Comparison of ENCODE assay signal across 1 cellular context in the genomic region with DNA sequence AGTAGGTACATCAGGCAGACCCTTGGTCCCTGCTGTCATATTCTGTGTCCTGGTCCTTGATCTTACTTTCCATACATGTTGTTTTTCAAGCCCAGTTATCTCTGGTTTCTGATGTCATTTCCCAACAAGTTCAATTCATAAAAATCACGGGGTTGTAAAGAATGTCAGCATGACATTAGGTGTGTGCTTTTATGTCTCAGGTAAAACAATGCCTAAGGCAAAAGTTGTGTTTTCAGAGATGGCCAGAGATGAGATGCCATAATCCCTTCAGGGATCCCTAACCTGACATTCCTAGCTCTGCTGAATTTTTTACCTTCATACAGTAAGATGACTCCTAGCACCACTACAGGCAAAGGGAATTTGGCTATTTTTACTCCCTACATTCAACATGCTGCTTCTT.
TF ChIP-seq lines count a peak whose summit lies in the region.

No MANE protein-coding gene starts in this region.

TF ChIP-seq in H1, 55 proteins besides CTCF, POLR2A, EP300 and RAD21:
- TF ChIP-seq CREB1 (IDR thresholded peaks at IDR 0.05): no peak
- TF ChIP-seq SP2 (IDR thresholded peaks at IDR 0.05; ENCODE audit: low read length): no peak
- no peak for TF ChIP-seq CHD1 (IDR thresholded peaks at IDR 0.05; ENCODE audit: low read depth, low read length)
- no peak for TF ChIP-seq KDM4A (IDR thresholded peaks at IDR 0.05; ENCODE audit: low read depth, low read length, severe bottlenecking)
- TF ChIP-seq, protein P1, sequence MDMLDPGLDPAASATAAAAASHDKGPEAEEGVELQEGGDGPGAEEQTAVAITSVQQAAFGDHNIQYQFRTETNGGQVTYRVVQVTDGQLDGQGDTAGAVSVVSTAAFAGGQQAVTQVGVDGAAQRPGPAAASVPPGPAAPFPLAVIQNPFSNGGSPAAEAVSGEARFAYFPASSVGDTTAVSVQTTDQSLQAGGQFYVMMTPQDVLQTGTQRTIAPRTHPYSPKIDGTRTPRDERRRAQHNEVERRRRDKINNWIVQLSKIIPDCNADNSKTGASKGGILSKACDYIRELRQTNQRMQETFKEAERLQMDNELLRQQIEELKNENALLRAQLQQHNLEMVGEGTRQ (IDR thresholded peaks at IDR 0.05; ENCODE audit: low read length): no peak
- TF ChIP-seq, protein P2, sequence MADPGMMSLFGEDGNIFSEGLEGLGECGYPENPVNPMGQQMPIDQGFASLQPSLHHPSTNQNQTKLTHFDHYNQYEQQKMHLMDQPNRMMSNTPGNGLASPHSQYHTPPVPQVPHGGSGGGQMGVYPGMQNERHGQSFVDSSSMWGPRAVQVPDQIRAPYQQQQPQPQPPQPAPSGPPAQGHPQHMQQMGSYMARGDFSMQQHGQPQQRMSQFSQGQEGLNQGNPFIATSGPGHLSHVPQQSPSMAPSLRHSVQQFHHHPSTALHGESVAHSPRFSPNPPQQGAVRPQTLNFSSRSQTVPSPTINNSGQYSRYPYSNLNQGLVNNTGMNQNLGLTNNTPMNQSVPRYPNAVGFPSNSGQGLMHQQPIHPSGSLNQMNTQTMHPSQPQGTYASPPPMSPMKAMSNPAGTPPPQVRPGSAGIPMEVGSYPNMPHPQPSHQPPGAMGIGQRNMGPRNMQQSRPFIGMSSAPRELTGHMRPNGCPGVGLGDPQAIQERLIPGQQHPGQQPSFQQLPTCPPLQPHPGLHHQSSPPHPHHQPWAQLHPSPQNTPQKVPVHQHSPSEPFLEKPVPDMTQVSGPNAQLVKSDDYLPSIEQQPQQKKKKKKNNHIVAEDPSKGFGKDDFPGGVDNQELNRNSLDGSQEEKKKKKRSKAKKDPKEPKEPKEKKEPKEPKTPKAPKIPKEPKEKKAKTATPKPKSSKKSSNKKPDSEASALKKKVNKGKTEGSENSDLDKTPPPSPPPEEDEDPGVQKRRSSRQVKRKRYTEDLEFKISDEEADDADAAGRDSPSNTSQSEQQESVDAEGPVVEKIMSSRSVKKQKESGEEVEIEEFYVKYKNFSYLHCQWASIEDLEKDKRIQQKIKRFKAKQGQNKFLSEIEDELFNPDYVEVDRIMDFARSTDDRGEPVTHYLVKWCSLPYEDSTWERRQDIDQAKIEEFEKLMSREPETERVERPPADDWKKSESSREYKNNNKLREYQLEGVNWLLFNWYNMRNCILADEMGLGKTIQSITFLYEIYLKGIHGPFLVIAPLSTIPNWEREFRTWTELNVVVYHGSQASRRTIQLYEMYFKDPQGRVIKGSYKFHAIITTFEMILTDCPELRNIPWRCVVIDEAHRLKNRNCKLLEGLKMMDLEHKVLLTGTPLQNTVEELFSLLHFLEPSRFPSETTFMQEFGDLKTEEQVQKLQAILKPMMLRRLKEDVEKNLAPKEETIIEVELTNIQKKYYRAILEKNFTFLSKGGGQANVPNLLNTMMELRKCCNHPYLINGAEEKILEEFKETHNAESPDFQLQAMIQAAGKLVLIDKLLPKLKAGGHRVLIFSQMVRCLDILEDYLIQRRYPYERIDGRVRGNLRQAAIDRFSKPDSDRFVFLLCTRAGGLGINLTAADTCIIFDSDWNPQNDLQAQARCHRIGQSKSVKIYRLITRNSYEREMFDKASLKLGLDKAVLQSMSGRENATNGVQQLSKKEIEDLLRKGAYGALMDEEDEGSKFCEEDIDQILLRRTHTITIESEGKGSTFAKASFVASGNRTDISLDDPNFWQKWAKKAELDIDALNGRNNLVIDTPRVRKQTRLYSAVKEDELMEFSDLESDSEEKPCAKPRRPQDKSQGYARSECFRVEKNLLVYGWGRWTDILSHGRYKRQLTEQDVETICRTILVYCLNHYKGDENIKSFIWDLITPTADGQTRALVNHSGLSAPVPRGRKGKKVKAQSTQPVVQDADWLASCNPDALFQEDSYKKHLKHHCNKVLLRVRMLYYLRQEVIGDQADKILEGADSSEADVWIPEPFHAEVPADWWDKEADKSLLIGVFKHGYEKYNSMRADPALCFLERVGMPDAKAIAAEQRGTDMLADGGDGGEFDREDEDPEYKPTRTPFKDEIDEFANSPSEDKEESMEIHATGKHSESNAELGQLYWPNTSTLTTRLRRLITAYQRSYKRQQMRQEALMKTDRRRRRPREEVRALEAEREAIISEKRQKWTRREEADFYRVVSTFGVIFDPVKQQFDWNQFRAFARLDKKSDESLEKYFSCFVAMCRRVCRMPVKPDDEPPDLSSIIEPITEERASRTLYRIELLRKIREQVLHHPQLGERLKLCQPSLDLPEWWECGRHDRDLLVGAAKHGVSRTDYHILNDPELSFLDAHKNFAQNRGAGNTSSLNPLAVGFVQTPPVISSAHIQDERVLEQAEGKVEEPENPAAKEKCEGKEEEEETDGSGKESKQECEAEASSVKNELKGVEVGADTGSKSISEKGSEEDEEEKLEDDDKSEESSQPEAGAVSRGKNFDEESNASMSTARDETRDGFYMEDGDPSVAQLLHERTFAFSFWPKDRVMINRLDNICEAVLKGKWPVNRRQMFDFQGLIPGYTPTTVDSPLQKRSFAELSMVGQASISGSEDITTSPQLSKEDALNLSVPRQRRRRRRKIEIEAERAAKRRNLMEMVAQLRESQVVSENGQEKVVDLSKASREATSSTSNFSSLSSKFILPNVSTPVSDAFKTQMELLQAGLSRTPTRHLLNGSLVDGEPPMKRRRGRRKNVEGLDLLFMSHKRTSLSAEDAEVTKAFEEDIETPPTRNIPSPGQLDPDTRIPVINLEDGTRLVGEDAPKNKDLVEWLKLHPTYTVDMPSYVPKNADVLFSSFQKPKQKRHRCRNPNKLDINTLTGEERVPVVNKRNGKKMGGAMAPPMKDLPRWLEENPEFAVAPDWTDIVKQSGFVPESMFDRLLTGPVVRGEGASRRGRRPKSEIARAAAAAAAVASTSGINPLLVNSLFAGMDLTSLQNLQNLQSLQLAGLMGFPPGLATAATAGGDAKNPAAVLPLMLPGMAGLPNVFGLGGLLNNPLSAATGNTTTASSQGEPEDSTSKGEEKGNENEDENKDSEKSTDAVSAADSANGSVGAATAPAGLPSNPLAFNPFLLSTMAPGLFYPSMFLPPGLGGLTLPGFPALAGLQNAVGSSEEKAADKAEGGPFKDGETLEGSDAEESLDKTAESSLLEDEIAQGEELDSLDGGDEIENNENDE (IDR thresholded peaks at IDR 0.05; ENCODE audit: insufficient replicate concordance, low read length): no peak
- TF ChIP-seq NRF1 (IDR thresholded peaks at IDR 0.05; ENCODE audit: low read depth, low read length): no peak
- TF ChIP-seq CEBPB (IDR thresholded peaks at IDR 0.05; ENCODE audit: low read depth, low read length): no peak
- TF ChIP-seq RXRA (IDR thresholded peaks at IDR 0.05; ENCODE audit: insufficient read depth, low read depth, low read length): no peak
- no peak for TF ChIP-seq JUN (IDR thresholded peaks at IDR 0.05; ENCODE audit: low read depth, low read length)
- no peak for TF ChIP-seq HDAC2 (IDR thresholded peaks at IDR 0.05; ENCODE audit: borderline replicate concordance in 1 of 2, low read depth in 2 of 2, low read length in 2 of 2)
- no peak for TF ChIP-seq TCF12 (IDR thresholded peaks at IDR 0.05; ENCODE audit: low read depth, low read length)
